In the genomic region with DNA sequence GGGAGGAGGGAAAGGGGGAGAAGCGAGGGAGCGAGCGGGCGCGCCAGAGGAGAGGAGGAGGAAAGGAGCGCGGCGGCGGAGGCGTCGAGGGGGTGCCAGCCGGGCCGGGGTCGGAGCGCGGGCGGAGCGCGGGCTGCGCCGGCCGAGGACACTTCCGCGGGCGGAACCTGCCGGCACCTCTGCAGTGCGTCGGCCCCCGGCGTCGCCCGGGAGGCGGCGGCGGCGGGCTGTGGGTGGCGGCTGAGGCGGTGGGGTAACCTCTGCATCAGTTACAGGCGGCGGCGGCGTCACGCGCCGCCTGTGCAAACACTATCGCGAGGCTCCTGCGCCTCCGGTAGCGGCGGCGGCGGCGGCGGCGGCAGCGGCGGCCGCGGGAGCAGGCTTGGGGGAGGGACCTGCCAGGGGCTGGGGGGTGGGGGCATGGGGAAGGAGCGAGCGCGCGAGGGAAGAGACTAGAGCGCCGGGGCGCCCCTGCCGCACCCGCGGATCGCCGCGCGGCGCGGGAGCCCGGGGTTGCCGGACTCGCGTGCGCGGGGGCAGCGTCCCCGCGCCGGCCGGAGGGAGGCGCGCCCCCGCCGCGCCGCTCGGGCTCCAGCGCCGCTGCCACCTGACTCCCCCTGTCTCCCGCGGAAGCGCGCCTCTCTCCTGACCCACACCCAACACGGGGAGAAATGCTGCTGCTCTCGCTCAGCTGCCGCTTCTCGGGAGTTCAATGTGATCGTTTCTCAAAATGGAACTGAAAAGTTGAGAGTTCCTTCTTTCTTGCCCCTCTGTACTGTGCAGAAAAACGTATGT, we compare ENCODE assay signal across 8 cellular contexts. TPM values are rescaled to one million over a fixed set of nuclear protein-coding genes. Genes with fewer than 3 reads are reported as not detected.
DNase-seq lines count a peak whose midpoint lies in the region; ATAC-seq and TF ChIP-seq lines count a peak whose summit lies in the region.

A gene (minus strand): TSS at position 264 of the 795 bp plus-strand sequence. CDS start 465 bp downstream, outside the sequence.

- H3K4me1 ChIP-seq in foreskin keratinocyte (peaks cover 8% of the 10 kb centered on the region), neuron (ENCODE audit: insufficient read depth, low read length) (peaks cover 26% of the 10 kb centered on the region), subcutaneous abdominal adipose tissue (ENCODE audit: control insufficient read depth in 5 of 5, insufficient read depth in 5 of 5, low read length in 5 of 5) (peaks cover 0 to 23% (median 18%) of the 10 kb centered on the region in 5 donors)

- DNase-seq in Daoy (ENCODE audit: low read depth) (peak; percentile 79), Kasumi-1 (lab: John Stamatoyannopoulos, UW) (peak; percentile 82 to 95), SIG-M5 treated with dmso at 0.1 percent for 504 hours (lab: John Stamatoyannopoulos, UW; ENCODE audit: unreplicated experiment) (peak; percentile 86), activated gamma-delta T cell treated with Interleukin-2 at 50 U/mL for 16 hours (peak; percentile 63), foreskin keratinocyte (peak in 1 of 2 donors; percentile 45)

- TF ChIP-seq CTCF in foreskin keratinocyte (conservative IDR thresholded peaks at IDR 0.05) = peak; percentile 46

- H2AFZ ChIP-seq in neuron (ENCODE audit: low read depth, low read length) = peak within 1 kb of the TSS; percentile 93

- H3K27me3 ChIP-seq in foreskin keratinocyte (no peaks in the 10 kb centered on the region), neuron (ENCODE audit: insufficient read depth, low read length) (no peaks in the 10 kb centered on the region), subcutaneous abdominal adipose tissue (ENCODE audit: control insufficient read depth in 5 of 5, insufficient read depth in 4 of 5, low read length in 5 of 5) (no peaks in the 10 kb centered on the region)

- ATAC-seq in GM21825 (IDR thresholded peaks at IDR 0.05; ENCODE audit: unreplicated experiment) = peak; percentile 53
- ATAC-seq in foreskin keratinocyte = peak; percentile 79

- H3K4me3 ChIP-seq in neuron (ENCODE audit: low read length) (peak within 1 kb of the TSS; percentile 79), subcutaneous abdominal adipose tissue (ENCODE audit: low read depth in 1 of 5, low read length in 5 of 5) (peak within 1 kb of the TSS; percentile 89 to 95 (median 92))

- H3K27ac ChIP-seq in foreskin keratinocyte (peak within 1 kb of the TSS; percentile 96), subcutaneous abdominal adipose tissue (ENCODE audit: low read depth, low read length) (peak within 1 kb of the TSS; percentile 90)

- peak within 1 kb of the TSS in 4 of 5 donors; percentile 78 to 91 (median 84) for H3K9ac ChIP-seq in subcutaneous abdominal adipose tissue (ENCODE audit: low read length in 5 of 5)

- H3K36me3 ChIP-seq in neuron (ENCODE audit: insufficient read depth, low read length) (no peaks in the 10 kb centered on the region), subcutaneous abdominal adipose tissue (ENCODE audit: control insufficient read depth in 5 of 5, insufficient read depth in 5 of 5, low read length in 5 of 5) (no peaks in the 10 kb centered on the region)

- H3K9me3 ChIP-seq in neuron (ENCODE audit: low read length) (no peaks in the 10 kb centered on the region), subcutaneous abdominal adipose tissue (ENCODE audit: control insufficient read depth in 5 of 5, low read length in 5 of 5) (no peaks in the 10 kb centered on the region)

RNA-seq across cellular contexts. Expression of the gene that starts here (rescaled TPM):
- 11.7 and 19.7 TPM in 2 replicates for total RNA-seq in Daoy (2014; rRNA removed; shearing (Covaris generic))
- total RNA-seq in foreskin keratinocyte = 24.0 and 26.8 TPM in 2 replicates
- 5.3 and 6.9 TPM in 2 replicates for polyA plus RNA-seq in foreskin keratinocyte
